15 cellular contexts compared by ENCODE assay signal in genomic region chr5:143494162-143494561, GRCh38.
DNase-seq lines count a peak whose midpoint lies in the region; FAIRE-seq and TF ChIP-seq lines count a peak whose summit lies in the region.
"Had no signal": no experiment of that assay in that cellular context is flagged by ENCODE, and none has a peak within 500 bp of the region (broad histone marks: within the 10 kb centered on the region; RNA-seq: fewer than 3 reads in every experiment).

No MANE protein-coding gene starts in this region.

- H3K4me1 ChIP-seq in small intestine (ENCODE audit: control insufficient read depth in 2 of 2, insufficient read depth in 1 of 2, low read depth in 1 of 2, low read length in 1 of 2): no peaks in the 10 kb centered on the region

- no peaks in the 10 kb centered on the region for H3K9me3 ChIP-seq in small intestine (ENCODE audit: control insufficient read depth, low read depth)
- H3K9me3 ChIP-seq: gastrocnemius medialis, spleen had no signal

- POLR2A ChIA-PET in AG04449 (lab: Yijun Ruan, JAX): no interaction called here
- POLR2A ChIA-PET in HEK293T (lab: Yijun Ruan, JAX): no interaction called here

- H3K36me3 Mint-ChIP-seq in HFFc6 (ENCODE audit: low read depth): no peaks in the 10 kb centered on the region
- H3K36me3 Mint-ChIP-seq: brain had no signal

- CTCF ChIA-PET in AG04449 (lab: Yijun Ruan, JAX): no interaction called here
- CTCF ChIA-PET in HEK293T (lab: Yijun Ruan, JAX): no interaction called here

- H3K27me3 ChIP-seq in small intestine (ENCODE audit: control insufficient read depth in 2 of 2, insufficient read depth in 2 of 2, low read length in 2 of 2) (no peaks in the 10 kb centered on the region), dorsolateral prefrontal cortex (no peaks in the 10 kb centered on the region)
- H3K27me3 ChIP-seq: gastrocnemius medialis, spleen had no signal

- FAIRE-seq in small intestine (lab: Jason Lieb, UNC): no peak

- intact Hi-C loops in dorsolateral prefrontal cortex (cut with DNase I): no loop called here

- H3K36me3 ChIP-seq in small intestine (ENCODE audit: control insufficient read depth in 2 of 2, insufficient read depth in 2 of 2, low read length in 2 of 2): no peaks in the 10 kb centered on the region
- H3K36me3 ChIP-seq: gastrocnemius medialis, spleen had no signal

- H3K27ac Mint-ChIP-seq in HFFc6: peak overlapping the region; percentile 89
- H3K27ac Mint-ChIP-seq: brain had no signal

- DNase-seq in AG04449 (ENCODE audit: low read depth, low spot score): peak; percentile 74
- peak; percentile 80 for DNase-seq in HFFc6
- peak; percentile 56 for DNase-seq in astrocyte of the cerebellum (ENCODE audit: low read depth)
- peak; percentile 34 for DNase-seq in glomerular visceral epithelial cell (ENCODE audit: extremely low spot score)
- no peak for DNase-seq in HEK293T (ENCODE audit: extremely low spot score)
- DNase-seq in small intestine: no peak
- DNase-seq in activated CD4-positive, alpha-beta T cell treated with anti-CD3 and anti-CD28 coated beads, Interleukin-2, amount 50 U/mL, for 48 hours: no peak
- no peak for DNase-seq in dorsolateral prefrontal cortex
- DNase-seq: gastrocnemius medialis, NCI-H1105, NCI-H526 treated with DMSO at 0.1 percent for 48 hours, spleen had no signal

- no peaks in the 10 kb centered on the region for H3K9me3 Mint-ChIP-seq in HFFc6
- H3K9me3 Mint-ChIP-seq: nephron had no signal

- H3K27ac ChIP-seq in small intestine (ENCODE audit: low read depth in 1 of 2, low read length in 1 of 2): no peak overlapping the region
- H3K27ac ChIP-seq in dorsolateral prefrontal cortex: no peak overlapping the region
- H3K27ac ChIP-seq: C4-2B, gastrocnemius medialis, spleen had no signal

- H3K4me3 Mint-ChIP-seq in HFFc6: no peak overlapping the region
- H3K4me3 Mint-ChIP-seq: brain, nephron had no signal

- H3K27me3 Mint-ChIP-seq in HFFc6 (ENCODE audit: insufficient read depth): no peaks in the 10 kb centered on the region; the same call in 1 of the 2 replicates
- H3K27me3 Mint-ChIP-seq: brain had no signal

- H3K4me3 ChIP-seq in AG04449 (ENCODE audit: low read depth, low read length): no peak overlapping the region
- no peak overlapping the region for H3K4me3 ChIP-seq in astrocyte of the cerebellum (ENCODE audit: low read depth, low read length)
- H3K4me3 ChIP-seq in small intestine (ENCODE audit: low read depth in 1 of 2, low read length in 2 of 2): no peak overlapping the region
- H3K4me3 ChIP-seq in dorsolateral prefrontal cortex: no peak overlapping the region
- H3K4me3 ChIP-seq: gastrocnemius medialis, spleen had no signal

- TF ChIP-seq CTCF in AG04449 (IDR thresholded peaks at IDR 0.05; ENCODE audit: insufficient read depth, low read length, missing control alignments) (no peak), HFFc6 (IDR thresholded peaks at IDR 0.05) (no peak), astrocyte of the cerebellum (IDR thresholded peaks at IDR 0.05; ENCODE audit: low read depth, low read length, missing control alignments) (no peak), dorsolateral prefrontal cortex (IDR thresholded peaks at IDR 0.05 in 54 of 56, conservative IDR thresholded peaks at IDR 0.05 in 2 of 56; ENCODE audit: low read depth in 1 of 56, partially characterized antibody in 56 of 56) (no peak)

- in situ Hi-C loops in astrocyte of the cerebellum (cut with HindIII; ENCODE audit: low sequenced_read_pairs): no loop called here

- 56 to 75% (median 65%) methylated on average over 2 of the region's 2 CpGs for WGBS in small intestine, 3 donors

- H3K4me1 Mint-ChIP-seq in HFFc6 (ENCODE audit: low read depth): peaks cover 37% of the 10 kb centered on the region

TF ChIP-seq in HEK293T, 16 proteins besides CTCF, POLR2A, EP300 and RAD21:
- TF ChIP-seq SP1 (IDR thresholded peaks at IDR 0.05): no peak
- no peak for TF ChIP-seq ELF4 (IDR thresholded peaks at IDR 0.05)
- no peak for TF ChIP-seq ARNT (IDR thresholded peaks at IDR 0.05)
- TF ChIP-seq FOXA1 (IDR thresholded peaks at IDR 0.05): no peak
- TF ChIP-seq NFRKB (IDR thresholded peaks at IDR 0.05): no peak
- no peak for TF ChIP-seq FOXK2 (IDR thresholded peaks at IDR 0.05)
- no peak for TF ChIP-seq PKNOX1 (IDR thresholded peaks at IDR 0.05)
- no peak for TF ChIP-seq SUZ12 (IDR thresholded peaks at IDR 0.05)

Comparison
In these comparisons a context has a peak if more than half of its experiments do, and no peak if none do; other contexts are left out.
1. DNase-seq: peak in AG04449 (single experiment), HFFc6 (single experiment), astrocyte of the cerebellum (single experiment) and glomerular visceral epithelial cell (single experiment); none in HEK293T (single experiment), small intestine (single experiment), activated CD4-positive, alpha-beta T cell treated with anti-CD3 and anti-CD28 coated beads, Interleukin-2, amount 50 U/mL, for 48 hours (0 of 2) and dorsolateral prefrontal cortex (0 of 10).